15 cellular contexts compared by ENCODE assay signal in the genomic region with DNA sequence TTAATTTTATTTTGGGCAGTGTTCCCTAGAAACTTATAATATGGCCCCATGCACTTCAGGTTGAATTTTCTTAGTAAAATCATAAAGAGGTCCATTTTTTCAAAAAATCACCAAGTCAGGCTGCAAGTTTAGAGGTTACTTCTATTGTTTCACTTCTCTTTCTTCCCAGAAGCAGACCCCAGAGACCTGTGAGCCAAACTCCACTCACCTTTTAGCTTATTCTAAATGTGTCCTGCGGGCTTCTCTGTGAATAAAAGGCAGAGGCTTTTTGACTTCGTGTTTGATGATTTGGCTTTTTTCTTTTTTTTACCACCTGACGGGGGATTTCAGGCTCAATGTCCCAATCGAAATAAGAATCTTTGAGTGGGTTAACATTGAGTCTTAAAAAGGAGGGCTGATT. TPM values are rescaled to one million over a fixed set of nuclear protein-coding genes. Genes with fewer than 3 reads are reported as not detected.
DNase-seq lines count a peak whose midpoint lies in the region; ATAC-seq and TF ChIP-seq lines count a peak whose summit lies in the region.
"Had no signal": no experiment of that assay in that cellular context is flagged by ENCODE, and none has a peak within 500 bp of the region (broad histone marks: within the 10 kb centered on the region; RNA-seq: fewer than 3 reads in every experiment).

No MANE protein-coding gene starts in this region.

- no peaks in the 10 kb centered on the region for H3K27me3 Mint-ChIP-seq in activated naive CD4-positive, alpha-beta T cell treated with anti-CD3 and anti-CD28 coated beads, Interleukin-2, amount 50 U/mL, for 24 hours
- no peaks in the 10 kb centered on the region for H3K27me3 Mint-ChIP-seq in activated B cell treated with CpG ODN at 0.5 μM for 24 hours

- ATAC-seq in HG02642 (IDR thresholded peaks at IDR 0.05; ENCODE audit: poor library complexity, unreplicated experiment) (peak; percentile 44), activated B cell treated with CpG ODN at 0.5 μM for 24 hours (ENCODE audit: low read depth) (peak; percentile 66), GM21390 (IDR thresholded peaks at IDR 0.05; ENCODE audit: unreplicated experiment) (no peak)

- DNase-seq in activated naive CD4-positive, alpha-beta T cell treated with anti-CD3 and anti-CD28 coated beads, Interleukin-2, amount 50 U/mL, for 16 hours, result no peak
- DNase-seq in activated B cell treated with CpG ODN at 0.5 μM for 24 hours (no peak), COR-L47 (lab: John Stamatoyannopoulos, UW) (no peak)
- DNase-seq in central memory CD4-positive, alpha-beta T cell, result no peak
- no peak for DNase-seq in stimulated activated CD4-positive, alpha-beta T cell treated with anti-CD3 and anti-CD28 coated beads, Interleukin-2, amount 100 ng/mL, for 24 hours
- DNase-seq: DND-41; effector memory CD4-positive, alpha-beta T cell; kidney; NCI-H446; Peyer's patch had no signal

- intact Hi-C loops in activated B cell treated with CpG ODN at 0.5 μM for 24 hours (cut with micrococcal nuclease), result loop anchor here (1.0 to 2.0 kb wide), 3 partner anchors 8 to 38 kb away; partner anchors contain the start of gene PRKCB

- CTCF ChIA-PET in activated B cell treated with CpG ODN at 0.5 μM for 24 hours (lab: Charles Lee), result interaction anchor here (1.0 to 1.5 kb wide), 4 partner anchors 10 to 167 kb away, joined by 4 to 8 read pairs (median 6); no protein-coding TSS in a partner anchor

- peaks cover 14% of the 10 kb centered on the region for H3K36me3 Mint-ChIP-seq in activated naive CD4-positive, alpha-beta T cell treated with anti-CD3 and anti-CD28 coated beads, Interleukin-2, amount 50 U/mL, for 24 hours
- H3K36me3 Mint-ChIP-seq in activated B cell treated with CpG ODN at 0.5 μM for 24 hours (ENCODE audit: low read depth), result peaks cover 60% of the 10 kb centered on the region
- H3K36me3 Mint-ChIP-seq: brain had no signal

- TF ChIP-seq CTCF in activated B cell treated with CpG ODN at 0.5 μM for 24 hours (IDR thresholded peaks at IDR 0.05), result no peak

- no peak overlapping the region for H3K4me3 Mint-ChIP-seq in activated naive CD4-positive, alpha-beta T cell treated with anti-CD3 and anti-CD28 coated beads, Interleukin-2, amount 50 U/mL, for 24 hours
- peak overlapping the region; percentile 72 for H3K4me3 Mint-ChIP-seq in activated B cell treated with CpG ODN at 0.5 μM for 24 hours
- H3K4me3 Mint-ChIP-seq: brain had no signal

- H3K4me1 Mint-ChIP-seq in activated naive CD4-positive, alpha-beta T cell treated with anti-CD3 and anti-CD28 coated beads, Interleukin-2, amount 50 U/mL, for 24 hours, result peaks cover 81% of the 10 kb centered on the region
- peaks cover 88% of the 10 kb centered on the region for H3K4me1 Mint-ChIP-seq in activated B cell treated with CpG ODN at 0.5 μM for 24 hours
- H3K4me1 Mint-ChIP-seq: brain had no signal

- POLR2A ChIA-PET in activated B cell treated with CpG ODN at 0.5 μM for 24 hours (lab: Charles Lee), result interaction anchor here (0.6 to 3.2 kb wide), 11 partner anchors 9 to 171 kb away, joined by 3 to 25 read pairs (median 4); no protein-coding TSS in a partner anchor

- no peaks in the 10 kb centered on the region for H3K9me3 Mint-ChIP-seq in activated naive CD4-positive, alpha-beta T cell treated with anti-CD3 and anti-CD28 coated beads, Interleukin-2, amount 50 U/mL, for 24 hours
- H3K9me3 Mint-ChIP-seq in activated B cell treated with CpG ODN at 0.5 μM for 24 hours, result no peaks in the 10 kb centered on the region
- H3K9me3 Mint-ChIP-seq: brain had no signal

- peak overlapping the region; percentile 73 for H3K27ac Mint-ChIP-seq in activated naive CD4-positive, alpha-beta T cell treated with anti-CD3 and anti-CD28 coated beads, Interleukin-2, amount 50 U/mL, for 24 hours
- H3K27ac Mint-ChIP-seq in activated B cell treated with CpG ODN at 0.5 μM for 24 hours, result peak overlapping the region; percentile 85
- H3K27ac Mint-ChIP-seq: brain had no signal

RNA-seq across cellular contexts. Expression of gene PRKCB, which starts 7.4 kb away (rescaled TPM):
- total RNA-seq in activated B cell treated with CpG ODN at 0.5 μM for 24 hours, result 122 and 146 TPM in 2 replicates
- total RNA-seq: HT1080 had no signal
